1 cellular context compared by ENCODE assay signal in genomic region chr3:190167936-190168680, GRCh38.
TF ChIP-seq lines count a peak whose summit lies in the region.

No MANE protein-coding gene starts in this region.

TF ChIP-seq in GM23338, 12 proteins besides CTCF, POLR2A, EP300 and RAD21 (continued from another document):
- TF ChIP-seq ZNF462 (CRISPR knock-in tag; IDR thresholded peaks at IDR 0.05) (no peak), ZNF331 (CRISPR knock-in tag; IDR thresholded peaks at IDR 0.05; ENCODE audit: low read depth) (no peak), NANOG (IDR thresholded peaks at IDR 0.05; ENCODE audit: borderline replicate concordance) (no peak), EZH2 (IDR thresholded peaks at IDR 0.05; ENCODE audit: low read depth, unreplicated experiment) (no peak), ETS1 (IDR thresholded peaks at IDR 0.05) (no peak), POLR2AphosphoS5 (IDR thresholded peaks at IDR 0.05; ENCODE audit: low read depth) (no peak), CREB1 (CRISPR knock-in tag; IDR thresholded peaks at IDR 0.05; ENCODE audit: low read depth) (no peak), JUNB (IDR thresholded peaks at IDR 0.05; ENCODE audit: unreplicated experiment) (no peak), STAT1 (IDR thresholded peaks at IDR 0.05; ENCODE audit: unreplicated experiment) (no peak), REST (IDR thresholded peaks at IDR 0.05; ENCODE audit: unreplicated experiment) (no peak), EZH2phosphoT487 (IDR thresholded peaks at IDR 0.05; ENCODE audit: unreplicated experiment) (no peak)
